In the genomic region with DNA sequence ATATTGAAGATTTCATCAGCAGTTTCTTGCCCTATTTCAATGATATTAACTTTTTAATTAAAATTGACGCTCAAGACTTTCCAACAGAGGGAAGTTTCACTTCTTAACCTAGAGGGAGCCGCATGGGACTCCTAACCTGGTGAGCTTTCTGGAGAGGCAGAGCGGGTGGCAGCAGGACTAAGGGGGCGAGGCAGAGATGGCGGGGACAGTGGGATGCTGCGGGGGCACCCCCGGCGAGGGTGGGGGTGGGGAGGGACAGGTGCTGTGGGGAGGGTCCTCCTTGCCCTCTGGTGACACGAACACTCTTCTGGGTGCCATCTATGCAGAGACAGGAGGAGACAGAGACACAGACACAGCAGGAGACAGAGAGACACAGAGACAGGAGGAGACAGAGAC, we compare ENCODE assay signal across 21 cellular contexts.
A peak's percentile ranks its signal among the peaks of the same experiment; 100 is the strongest.
DNase-seq lines count a peak whose midpoint lies in the region; ATAC-seq and TF ChIP-seq lines count a peak whose summit lies in the region.
"Had no signal": no experiment of that assay in that cellular context is flagged by ENCODE, and none has a peak within 500 bp of the region (broad histone marks: within the 10 kb centered on the region; RNA-seq: fewer than 3 reads in every experiment).

No MANE protein-coding gene starts in this region.

- POLR2A ChIA-PET in CD8-positive, alpha-beta memory T cell (lab: Charles Lee): no interaction called here

- no peak overlapping the region for H3K27ac ChIP-seq in CD8-positive, alpha-beta memory T cell (ENCODE audit: low read depth, low read length)
- no peak overlapping the region for H3K27ac ChIP-seq in RWPE2 (ENCODE audit: poor library complexity, severe bottlenecking)
- no peak overlapping the region for H3K27ac ChIP-seq in osteoblast (ENCODE audit: low read depth, low read length)

- no peaks in the 10 kb centered on the region for H3K36me3 ChIP-seq in CD8-positive, alpha-beta memory T cell (ENCODE audit: insufficient read depth, low read length)
- no peaks in the 10 kb centered on the region for H3K36me3 ChIP-seq in RWPE2 (ENCODE audit: low read depth)
- H3K36me3 ChIP-seq in iPS-15b (ENCODE audit: control insufficient read depth, insufficient read depth, low read length): no peaks in the 10 kb centered on the region
- H3K36me3 ChIP-seq in osteoblast (ENCODE audit: insufficient read depth, low read length): no peaks in the 10 kb centered on the region

- H3K4me1 Mint-ChIP-seq in CD8-positive, alpha-beta memory T cell: peaks cover 6 to 16% (median 7%) of the 10 kb centered on the region in 3 donors
- H3K4me1 Mint-ChIP-seq: activated CD4-positive, alpha-beta T cell treated with anti-CD3 and anti-CD28 coated beads, Interleukin-2, amount 10 ng/mL, durations not matched to agents 24 days and 14 days had no signal

- no peak overlapping the region for H3K9ac ChIP-seq in iPS-15b (ENCODE audit: low read depth, low read length)

- ATAC-seq in RWPE2 (ENCODE audit: low read depth) (no peak), HG03457 (IDR thresholded peaks at IDR 0.05; ENCODE audit: unreplicated experiment) (no peak), GM18868 (IDR thresholded peaks at IDR 0.05; ENCODE audit: unreplicated experiment) (no peak), HG03280 (IDR thresholded peaks at IDR 0.05; ENCODE audit: unreplicated experiment) (no peak)

- peaks cover 0 to 2% (median 0%) of the 10 kb centered on the region in 5 donors for H3K9me3 Mint-ChIP-seq in CD8-positive, alpha-beta memory T cell
- H3K9me3 Mint-ChIP-seq: activated CD4-positive, alpha-beta T cell treated with anti-CD3 and anti-CD28 coated beads, Interleukin-2, amount 10 ng/mL, durations not matched to agents 24 days and 14 days; activated T-helper 2 cell treated with anti-CD3 and anti-CD28 coated beads, Interferon-gamma antibody, Interleukin-2, Interleukin-4, amounts not matched to agents 10 μg/mL and 5 μg/mL and 100 μg/mL, durations not matched to agents 14 hours and 24 hours and 36 hours; CD4-positive, alpha-beta T cell had no signal

- no peak overlapping the region for H2AFZ ChIP-seq in osteoblast (ENCODE audit: low read length)

- no peaks in the 10 kb centered on the region for H3K36me3 Mint-ChIP-seq in CD8-positive, alpha-beta memory T cell

- H3K4me3 ChIP-seq in CD8-positive, alpha-beta memory T cell (ENCODE audit: low read length): no peak overlapping the region
- H3K4me3 ChIP-seq in RWPE2 (ENCODE audit: severe bottlenecking): no peak overlapping the region
- peak overlapping the region; percentile 46 for H3K4me3 ChIP-seq in iPS-15b (ENCODE audit: low read depth, low read length)
- H3K4me3 ChIP-seq in osteoblast (ENCODE audit: insufficient read depth, low read length): no peak overlapping the region

- H3K4me2 ChIP-seq in osteoblast (ENCODE audit: insufficient read depth, low read length): no peak overlapping the region

- no peaks in the 10 kb centered on the region for H3K9me3 ChIP-seq in CD8-positive, alpha-beta memory T cell (ENCODE audit: low read length)
- H3K9me3 ChIP-seq in RWPE2 (ENCODE audit: severe bottlenecking): no peaks in the 10 kb centered on the region
- no peaks in the 10 kb centered on the region for H3K9me3 ChIP-seq in iPS-15b (ENCODE audit: control insufficient read depth, insufficient read depth, low read length)
- H3K9me3 ChIP-seq in osteoblast (ENCODE audit: low read depth, low read length): no peaks in the 10 kb centered on the region

- H3K27ac Mint-ChIP-seq in CD8-positive, alpha-beta memory T cell: peak overlapping the region in 1 of 8 donors; percentile 43
- H3K27ac Mint-ChIP-seq: activated CD4-positive, alpha-beta T cell treated with anti-CD3 and anti-CD28 coated beads, Interleukin-2, amount 10 ng/mL, durations not matched to agents 24 days and 14 days; activated T-helper 2 cell treated with anti-CD3 and anti-CD28 coated beads, Interferon-gamma antibody, Interleukin-2, Interleukin-4, amounts not matched to agents 10 μg/mL and 5 μg/mL and 100 μg/mL, durations not matched to agents 14 hours and 24 hours and 36 hours; CD4-positive, alpha-beta T cell had no signal

- H3K27me3 ChIP-seq in CD8-positive, alpha-beta memory T cell (ENCODE audit: insufficient read depth, low read length, poor library complexity, severe bottlenecking): peaks cover 9% of the 10 kb centered on the region
- H3K27me3 ChIP-seq in RWPE2 (ENCODE audit: insufficient read depth, poor library complexity, severe bottlenecking): peaks cover 50% of the 10 kb centered on the region
- peaks cover 37% of the 10 kb centered on the region for H3K27me3 ChIP-seq in iPS-15b (ENCODE audit: control insufficient read depth, insufficient read depth, low read length)
- H3K27me3 ChIP-seq in osteoblast (ENCODE audit: insufficient read depth, low read length): peaks cover 47% of the 10 kb centered on the region

- no peak for TF ChIP-seq CTCF in RWPE2 (IDR thresholded peaks at IDR 0.05; ENCODE audit: poor library complexity, severe bottlenecking)
- TF ChIP-seq CTCF in osteoblast (IDR thresholded peaks at IDR 0.05; ENCODE audit: extremely low read depth, low read depth, low read length): no peak

- H3K4me3 Mint-ChIP-seq in CD8-positive, alpha-beta memory T cell: peak overlapping the region in 6 of 7 donors; percentile 20 to 85 (median 59)
- H3K4me3 Mint-ChIP-seq: activated CD4-positive, alpha-beta T cell treated with anti-CD3 and anti-CD28 coated beads, Interleukin-2, amount 10 ng/mL, durations not matched to agents 24 days and 14 days; CD4-positive, alpha-beta T cell had no signal

- H3K4me1 ChIP-seq in CD8-positive, alpha-beta memory T cell (ENCODE audit: insufficient read depth, low read length): no peaks in the 10 kb centered on the region
- H3K4me1 ChIP-seq in RWPE2 (ENCODE audit: insufficient read depth, poor library complexity, severe bottlenecking) (no peaks in the 10 kb centered on the region), iPS-15b (ENCODE audit: control insufficient read depth, insufficient read depth, low read length) (peaks cover 4% of the 10 kb centered on the region), osteoblast (ENCODE audit: insufficient read depth, low read length) (no peaks in the 10 kb centered on the region)

- peaks cover 31 to 54% of the 10 kb centered on the region in 2 donors for H3K27me3 Mint-ChIP-seq in CD8-positive, alpha-beta memory T cell

- H4K20me1 ChIP-seq in osteoblast (ENCODE audit: insufficient read depth, low read length): no peaks in the 10 kb centered on the region

- H3K79me2 ChIP-seq in osteoblast (ENCODE audit: insufficient read depth, low read length): no peaks in the 10 kb centered on the region

- CTCF ChIA-PET in CD8-positive, alpha-beta memory T cell (lab: Charles Lee): no interaction called here

- DNase-seq in CD8-positive, alpha-beta memory T cell: peak in 1 of 5 donors; percentile 33
- DNase-seq in RWPE2 (ENCODE audit: low spot score) (peak; percentile 16), osteoblast (ENCODE audit: insufficient read length, low spot score, missing footprints) (peak; percentile 48), hippocampal formation (lab: John Stamatoyannopoulos, UW) (no peak)
- DNase-seq: activated CD4-positive, alpha-beta T cell treated with anti-CD3 and anti-CD28 coated beads, Interleukin-2, amount 10 ng/mL, durations not matched to agents 24 days and 14 days; cortex of kidney; GDM1; Karpas-422; midbrain; NCI-H187; NCI-H345; SHP77 treated with DMSO at 0.1 percent for 48 hours; small intestine; stimulated activated naive CD4-positive, alpha-beta T cell treated with Interleukin-2 at 50 U/mL for 16 hours; T-helper 1 cell had no signal

Comparison
In these comparisons a context has a peak if more than half of its experiments do, and no peak if none do; other contexts are left out.
1. DNase-seq: peak in RWPE2 (single experiment) and osteoblast (single experiment); none in hippocampal formation (0 of 2).